In the genomic region with DNA sequence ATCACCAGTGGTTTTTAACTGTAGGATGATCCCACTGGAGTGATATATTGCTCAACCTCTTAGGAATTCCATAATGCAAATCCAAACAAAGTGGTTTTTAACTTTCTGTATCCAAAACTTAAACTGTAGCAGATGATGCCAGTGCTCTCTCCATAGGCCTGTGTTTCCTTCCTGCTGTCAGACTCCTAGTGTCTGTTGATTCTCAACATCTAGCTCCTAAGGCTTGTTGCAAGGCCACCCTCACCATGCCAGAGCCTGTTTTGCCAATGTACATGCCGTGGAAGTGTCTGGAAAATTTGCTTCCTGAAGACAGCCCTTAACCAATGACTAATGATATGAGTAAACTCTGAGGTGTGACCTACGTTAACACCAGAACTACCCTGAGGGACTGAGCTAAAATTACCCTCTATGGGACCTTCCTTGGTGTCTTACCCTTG, we compare ENCODE assay signal across 10 cellular contexts. TPM values are rescaled to one million over a fixed set of nuclear protein-coding genes. Genes with fewer than 3 reads are reported as not detected.
DNase-seq lines count a peak whose midpoint lies in the region; ATAC-seq lines count a peak whose summit lies in the region.
"Had no signal": no experiment of that assay in that cellular context is flagged by ENCODE, and none has a peak within 500 bp of the region (broad histone marks: within the 10 kb centered on the region; RNA-seq: fewer than 3 reads in every experiment).

No MANE protein-coding gene starts in this region.

- H3K9me2 ChIP-seq in GM23248 (ENCODE audit: insufficient read depth): no peaks in the 10 kb centered on the region

- H3K9me3 ChIP-seq in GM23248 (ENCODE audit: low read depth): no peaks in the 10 kb centered on the region

- peaks cover 26% of the 10 kb centered on the region for H3F3A ChIP-seq in GM23248 (ENCODE audit: insufficient read depth)

- in situ Hi-C loops in GM23248 (cut with MboI): no loop called here

- H3K79me2 ChIP-seq in GM23248 (ENCODE audit: insufficient read depth): peaks cover 87% of the 10 kb centered on the region

- peaks cover 4% of the 10 kb centered on the region; the same call in 1 of the 2 replicates for H3K36me3 ChIP-seq in GM23248 (ENCODE audit: low read depth)

- H3K27me3 ChIP-seq in GM23248 (replicated peaks; ENCODE audit: insufficient read depth): no peaks in the 10 kb centered on the region

- H3K4me2 ChIP-seq in GM23248 (ENCODE audit: unreplicated experiment): peak overlapping the region; percentile 71

- 0 to 3% methylated on average over 2 of the region's 2 CpGs for WGBS in GM23248 (ENCODE audit: low coverage in 1 of 2, low lambda C conversion rate in 2 of 2, missing lambda C conversion rate in 2 of 2), 2 experiments

- H3K27ac ChIP-seq in GM23248: peak overlapping the region; percentile 78

- peaks cover 31% of the 10 kb centered on the region for H3K4me1 ChIP-seq in GM23248 (ENCODE audit: insufficient read depth)

- ATAC-seq in HG03378 (IDR thresholded peaks at IDR 0.05; ENCODE audit: unreplicated experiment): no peak
- no peak for ATAC-seq in HG03280 (IDR thresholded peaks at IDR 0.05; ENCODE audit: unreplicated experiment)

- no peaks in the 10 kb centered on the region for H4K20me1 ChIP-seq in GM23248 (ENCODE audit: insufficient read depth)

- DNase-seq in GM23248: peak; percentile 88
- DNase-seq in SK-N-DZ (ENCODE audit: low spot score): peak; percentile 7
- peak; percentile 83 for DNase-seq in fibroblast of gingiva (ENCODE audit: low read depth)
- peak; percentile 82 for DNase-seq in renal cortical epithelial cell (ENCODE audit: low read depth)
- DNase-seq in SW480 (ENCODE audit: low spot score): no peak
- DNase-seq in GM19240 (ENCODE audit: insufficient read length, low spot score): no peak
- DNase-seq: NK-92 treated with Interleukin-12 subunit alpha and Interleukin-12 subunit beta, amount 100 ng/mL, for 24 hours; stimulated activated CD4-positive, alpha-beta T cell treated with anti-CD3 and anti-CD28 coated beads, Interleukin-4, amount 100 ng/mL, for 4 hours had no signal

- peak overlapping the region; percentile 11; the same call in 1 of the 2 replicates for H3K9ac ChIP-seq in GM23248

- no peak overlapping the region for H2AFZ ChIP-seq in GM23248

- H3K4me3 ChIP-seq in GM23248: peak overlapping the region; percentile 46

RNA-seq across cellular contexts. Expression of gene C1GALT1, which starts 39.3 kb away (rescaled TPM):
- total RNA-seq in GM23248 (2014; rRNA removed; shearing (Covaris generic)): 72.7 and 114 TPM in 2 replicates
- 75.2 and 79.0 TPM in 2 replicates for polyA plus RNA-seq in GM23248 (2016; fragmentation: Nextera tagmentation; extraction: Ambion mirVana)
- polyA plus RNA-seq in SK-N-DZ (2014; cell fraction: cytosol; rRNA removed): 16.8 and 30.5 TPM in 2 replicates
- polyA plus RNA-seq in SK-N-DZ (2014; cell fraction: nucleus; rRNA removed): 14.3 and 17.2 TPM in 2 replicates
- total RNA-seq in renal cortical epithelial cell: 59.0 and 80.1 TPM in 2 replicates

Comparison
In these comparisons a context has a peak if more than half of its experiments do, and no peak if none do; other contexts are left out.
1. DNase-seq: peak in GM23248 (single experiment), SK-N-DZ (single experiment), fibroblast of gingiva (single experiment) and renal cortical epithelial cell (single experiment); none in SW480 (single experiment) and GM19240 (single experiment).